In the genomic region with DNA sequence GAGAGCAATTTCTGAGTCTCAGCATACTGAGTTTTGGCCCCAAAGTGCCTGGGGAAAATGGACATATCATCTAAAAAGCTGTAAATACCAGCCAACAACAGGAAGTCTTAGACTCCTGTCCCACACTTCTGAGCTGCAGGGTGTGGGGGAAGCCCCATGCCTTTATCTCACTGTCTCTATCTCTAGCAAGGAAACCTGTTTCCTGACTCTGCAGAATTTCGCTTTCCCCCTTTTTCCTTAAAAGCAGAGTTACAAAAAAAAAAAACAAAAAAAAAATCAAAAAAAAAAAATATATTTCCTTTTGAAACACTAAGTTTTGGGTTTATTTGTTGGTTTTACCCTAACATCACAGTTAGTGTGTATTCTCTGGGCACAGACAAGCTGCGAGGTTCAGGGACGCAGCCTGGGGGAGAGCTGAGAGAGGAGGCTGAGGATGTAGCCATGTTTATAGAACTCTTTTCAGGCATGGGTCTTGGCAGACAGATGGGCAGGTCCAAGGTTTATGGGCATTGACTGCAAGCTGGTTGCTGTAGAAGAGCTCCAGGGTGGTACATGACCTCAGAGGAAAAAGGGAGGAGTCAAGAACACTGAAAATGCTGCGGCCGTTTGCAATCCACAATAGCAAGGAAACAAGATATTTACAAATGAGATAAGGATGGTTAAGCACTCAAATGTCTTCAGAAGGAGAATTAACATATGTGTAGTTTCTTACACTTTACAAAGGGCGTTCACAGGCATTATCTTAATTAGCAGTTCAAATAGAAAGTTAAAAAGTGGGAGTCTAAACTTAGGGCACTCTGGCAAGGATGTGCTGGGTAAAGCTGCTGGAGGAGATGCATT, we compare ENCODE assay signal across 8 cellular contexts. TPM values are rescaled to one million over a fixed set of nuclear protein-coding genes. Genes with fewer than 3 reads are reported as not detected.
DNase-seq lines count a peak whose midpoint lies in the region; ATAC-seq, FAIRE-seq and TF ChIP-seq lines count a peak whose summit lies in the region.

No MANE protein-coding gene starts in this region.

- peak overlapping the region; percentile 31 to 91 for H3K4me3 ChIP-seq in kidney (ENCODE audit: low read length in 2 of 2)
- H3K4me3 ChIP-seq in stomach = peak overlapping the region in 2 of 4 donors; percentile 2 to 62
- H3K4me3 ChIP-seq in BE2C (ENCODE audit: low read depth, low read length) = no peak overlapping the region

- FAIRE-seq in GM12892 (lab: Jason Lieb, UNC) (peak; percentile 44), kidney (lab: Jason Lieb, UNC) (no peak)

- no peak for TF ChIP-seq POLR2A in GM12892 (IDR thresholded peaks at IDR 0.05; ENCODE audit: low read depth, low read length)
- no peak for TF ChIP-seq POLR2A in stomach (IDR thresholded peaks at IDR 0.05)

- 11 to 29% (median 23%) methylated on average over 6 of the region's 6 CpGs for WGBS in stomach, 5 donors

- H3K4me1 ChIP-seq in kidney (ENCODE audit: control insufficient read depth in 1 of 2, insufficient read depth in 1 of 2, low read depth in 1 of 2, low read length in 2 of 2) (peaks cover 9 to 25% of the 10 kb centered on the region in 2 donors), stomach (peaks cover 43 to 75% (median 59%) of the 10 kb centered on the region in 4 donors), BE2C (peaks cover 21% of the 10 kb centered on the region)

- no peaks in the 10 kb centered on the region for H3K36me3 ChIP-seq in KOPT-K1 (ENCODE audit: insufficient read depth, low read length)
- H3K36me3 ChIP-seq in kidney (ENCODE audit: control insufficient read depth in 1 of 2, insufficient read depth in 2 of 2, low read length in 2 of 2) = peaks cover 2 to 9% of the 10 kb centered on the region in 2 donors
- H3K36me3 ChIP-seq in stomach = peaks cover 0 to 5% (median 0%) of the 10 kb centered on the region in 4 donors
- no peaks in the 10 kb centered on the region; the same call in 1 of the 2 replicates for H3K36me3 ChIP-seq in BE2C

- H3K27me3 ChIP-seq in stomach (no peaks in the 10 kb centered on the region), BE2C (no peaks in the 10 kb centered on the region)

- peak overlapping the region; percentile 72 for H3K27ac ChIP-seq in KOPT-K1 (ENCODE audit: low read depth, low read length, poor library complexity, severe bottlenecking)
- H3K27ac ChIP-seq in kidney (ENCODE audit: low read depth in 2 of 2, low read length in 2 of 2) = peak overlapping the region in 1 of 2 donors; percentile 97
- peak overlapping the region; percentile 65 to 95 (median 93) for H3K27ac ChIP-seq in stomach

- TF ChIP-seq EP300 in stomach (IDR thresholded peaks at IDR 0.05) = no peak

- peak; percentile 47 for ATAC-seq in GM21723 (IDR thresholded peaks at IDR 0.05; ENCODE audit: unreplicated experiment)

- H3K9ac ChIP-seq in kidney (ENCODE audit: low read length in 2 of 2) = peak overlapping the region in 1 of 2 donors; percentile 5

- intact Hi-C loops in kidney (cut with DNase I) = loop anchor here (10.0 kb wide), 1 partner anchor 108 kb away; no protein-coding TSS in a partner anchor
- intact Hi-C loops in stomach (cut with DNase I; ENCODE audit: low total_unique reads) = no loop called here

- TF ChIP-seq CTCF in kidney (IDR thresholded peaks at IDR 0.05; ENCODE audit: borderline replicate concordance, extremely low read depth, insufficient read depth) = no peak
- no peak for TF ChIP-seq CTCF in stomach (IDR thresholded peaks at IDR 0.05)
- no peak for TF ChIP-seq CTCF in BE2C (IDR thresholded peaks at IDR 0.05; ENCODE audit: low read depth, low read length)

- no peaks in the 10 kb centered on the region for H3K9me3 ChIP-seq in KOPT-K1 (ENCODE audit: insufficient read depth, low read length, poor library complexity, severe bottlenecking)
- no peaks in the 10 kb centered on the region for H3K9me3 ChIP-seq in kidney (ENCODE audit: control insufficient read depth in 1 of 2, low read length in 2 of 2)
- no peaks in the 10 kb centered on the region for H3K9me3 ChIP-seq in stomach
- no peaks in the 10 kb centered on the region for H3K9me3 ChIP-seq in BE2C

- no peak for DNase-seq in GM12892 (ENCODE audit: insufficient read length)
- peak; percentile 80 for DNase-seq in activated effector memory CD4-positive, alpha-beta T cell treated with anti-CD3 and anti-CD28 coated beads, Interleukin-2, amount 50 U/mL, for 16 hours
- no peak for DNase-seq in kidney
- peak; percentile 34 for DNase-seq in stomach
- DNase-seq in BE2C = no peak
- DNase-seq in NCI-H1048 (lab: John Stamatoyannopoulos, UW) = no peak

RNA-seq across cellular contexts. Expression of a gene that starts 4.9 kb away (rescaled TPM):
- 6.4 TPM for polyA plus RNA-seq in GM12892 (2012; ENCODE audit: missing spikeins)
- total RNA-seq in kidney (70.5 TPM), stomach (10 to 100 TPM; 23.9 to 74.5 (median 50.0) TPM)
- polyA plus RNA-seq in kidney (ENCODE audit: insufficient read depth, low read depth, low replicate concordance) (18.8 TPM), stomach (10 to 100 TPM in 2 of 3 donors, 1 to 10 TPM in 1; 8.3 to 17.6 (median 15.9) TPM)
- 20.9 TPM for polyA plus RNA-seq in BE2C (2012; ENCODE audit: insufficient read depth, insufficient read length, low read depth)

Comparison
In these comparisons a context has a peak if more than half of its experiments do, and no peak if none do; other contexts are left out.
1. DNase-seq: peak in activated effector memory CD4-positive, alpha-beta T cell treated with anti-CD3 and anti-CD28 coated beads, Interleukin-2, amount 50 U/mL, for 16 hours (single experiment) and stomach (single experiment); none in GM12892 (single experiment), kidney (single experiment), BE2C (single experiment) and NCI-H1048 (single experiment).